ENCODE assay signal across 8 cellular contexts in the genomic region with DNA sequence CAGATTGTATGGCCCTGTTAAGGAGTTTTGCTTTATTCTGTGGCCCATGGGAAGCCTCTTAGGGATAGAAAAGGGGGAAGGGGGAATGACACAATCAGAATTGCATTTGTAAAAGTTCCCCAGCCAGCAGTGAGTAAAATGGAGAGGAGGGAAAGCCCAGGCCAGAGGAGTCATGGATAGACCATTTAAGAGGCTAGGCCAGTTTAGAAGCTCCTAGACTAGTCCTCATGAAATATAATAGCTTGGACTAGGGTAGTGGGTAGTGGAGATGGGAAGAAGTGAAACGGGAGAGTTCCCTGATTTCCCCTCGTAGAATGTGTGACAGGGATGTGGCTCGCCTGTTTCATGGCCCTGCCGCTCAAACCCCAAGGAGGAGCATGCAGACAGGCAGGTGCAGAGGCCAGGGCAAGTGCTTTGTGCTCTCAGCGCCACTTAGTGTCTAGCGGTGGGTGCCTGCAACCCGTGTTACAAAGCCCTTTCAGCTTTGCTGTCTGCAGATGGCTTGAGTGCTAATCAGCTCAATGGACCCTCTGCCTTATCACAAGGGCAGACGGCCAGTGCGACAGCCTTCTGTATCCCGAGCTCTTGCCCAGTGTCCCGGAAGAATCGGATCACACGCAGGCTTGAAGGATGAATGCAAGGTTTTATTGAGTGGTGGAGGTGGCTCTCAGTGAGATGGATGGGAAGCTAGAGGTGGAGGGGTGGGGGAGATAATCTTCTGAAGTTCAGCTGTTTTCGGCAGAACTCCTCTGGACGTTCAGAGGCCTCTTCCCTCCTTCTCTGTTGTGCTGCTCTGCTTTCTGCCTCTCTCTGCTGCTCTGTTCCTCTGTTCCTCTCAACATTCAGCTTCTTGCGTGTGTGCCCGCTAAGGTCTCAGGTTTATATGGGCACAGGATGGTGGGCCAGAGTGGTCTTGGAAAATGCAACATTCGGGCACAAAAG.
DNase-seq lines count a peak whose midpoint lies in the region; ATAC-seq, FAIRE-seq and TF ChIP-seq lines count a peak whose summit lies in the region.

No MANE protein-coding gene starts in this region.

- no peaks in the 10 kb centered on the region for H3K27me3 ChIP-seq in Caco-2 (replicated peaks; ENCODE audit: control insufficient read depth, insufficient read depth, low read length)

- no peak overlapping the region for H3K9ac ChIP-seq in kidney (ENCODE audit: low read length in 2 of 2)

- CTCF ChIA-PET in Caco-2 (lab: Charles Lee) = interaction anchor here (0.8 kb wide), 1 partner anchor 49 kb away, joined by 3 read pairs; no protein-coding TSS in a partner anchor

- no peaks in the 10 kb centered on the region for H3K4me1 ChIP-seq in Caco-2
- H3K4me1 ChIP-seq in kidney (ENCODE audit: control insufficient read depth in 1 of 2, insufficient read depth in 1 of 2, low read depth in 1 of 2, low read length in 2 of 2) = peaks cover 0 to 2% of the 10 kb centered on the region in 2 donors

- ATAC-seq in HG02678 (IDR thresholded peaks at IDR 0.05; ENCODE audit: unreplicated experiment) = peak; percentile 53

- H3K27me3 Mint-ChIP-seq in Caco-2 (ENCODE audit: insufficient read depth, unreplicated experiment) = no peaks in the 10 kb centered on the region

- H3K9me3 Mint-ChIP-seq in Caco-2 (ENCODE audit: unreplicated experiment) = no peaks in the 10 kb centered on the region

- H3K4me3 Mint-ChIP-seq in Caco-2 (ENCODE audit: unreplicated experiment) = no peak overlapping the region

- TF ChIP-seq CTCF in Caco-2 (IDR thresholded peaks at IDR 0.05; ENCODE audit: insufficient read depth in 1 of 2, low read depth in 1 of 2, low read length in 1 of 2, severe bottlenecking in 1 of 2, unreplicated experiment in 1 of 2) = peak in 1 of 2 experiments; percentile 24
- no peak for TF ChIP-seq CTCF in kidney (IDR thresholded peaks at IDR 0.05; ENCODE audit: borderline replicate concordance, extremely low read depth, insufficient read depth)

- POLR2A ChIA-PET in Caco-2 (lab: Charles Lee) = no interaction called here

- DNase-seq in Caco-2 (peak; percentile 27 to 43), NOMO-1 treated with DMSO at 0.1 percent for 48 hours (lab: John Stamatoyannopoulos, UW; ENCODE audit: unreplicated experiment) (peak; percentile 74), ecto neural progenitor cell (ENCODE audit: low spot score) (peak; percentile 83), AG20443 (ENCODE audit: low spot score) (no peak), cerebellar nuclear complex (lab: John Stamatoyannopoulos, UW) (no peak), kidney (no peak)
- peak; percentile 42 for DNase-seq in stimulated activated CD4-positive, alpha-beta T cell treated with anti-CD3 and anti-CD28 coated beads, Interleukin-1b, Interleukin-23, amount 100 ng/mL, for 48 hours

- no peak overlapping the region for H3K4me3 ChIP-seq in Caco-2 (ENCODE audit: low read depth, low read length)
- no peak overlapping the region for H3K4me3 ChIP-seq in kidney (ENCODE audit: low read length in 2 of 2)

- no peaks in the 10 kb centered on the region for H3K36me3 Mint-ChIP-seq in Caco-2 (ENCODE audit: insufficient read depth, unreplicated experiment)

- intact Hi-C loops in Caco-2 (cut with micrococcal nuclease; ENCODE audit: unreplicated experiment) = no loop called here
- intact Hi-C loops in kidney (cut with DNase I) = no loop called here

- no peak overlapping the region for H3K27ac ChIP-seq in kidney (ENCODE audit: low read depth in 2 of 2, low read length in 2 of 2)

- no peak for FAIRE-seq in kidney (lab: Jason Lieb, UNC)

- H3K9me3 ChIP-seq in Caco-2 = no peaks in the 10 kb centered on the region
- H3K9me3 ChIP-seq in kidney (ENCODE audit: control insufficient read depth in 1 of 2, low read length in 2 of 2) = no peaks in the 10 kb centered on the region

- H3K4me1 Mint-ChIP-seq in Caco-2 (ENCODE audit: low read depth, unreplicated experiment) = no peaks in the 10 kb centered on the region

- BruUV-seq in Caco-2 (replicated peaks; lab: Mats Ljungman, UMichigan) = no TSS peak

- no peak overlapping the region for H3K27ac Mint-ChIP-seq in Caco-2 (ENCODE audit: unreplicated experiment)

- no peaks in the 10 kb centered on the region for H3K36me3 ChIP-seq in Caco-2 (ENCODE audit: control insufficient read depth, insufficient read depth, low read length)
- H3K36me3 ChIP-seq in kidney (ENCODE audit: control insufficient read depth in 1 of 2, insufficient read depth in 2 of 2, low read length in 2 of 2) = no peaks in the 10 kb centered on the region

Comparison
In these comparisons a context has a peak if more than half of its experiments do, and no peak if none do; other contexts are left out.
1. DNase-seq: peak in Caco-2 (2 of 2), NOMO-1 treated with DMSO at 0.1 percent for 48 hours (single experiment), ecto neural progenitor cell (single experiment) and stimulated activated CD4-positive, alpha-beta T cell treated with anti-CD3 and anti-CD28 coated beads, Interleukin-1b, Interleukin-23, amount 100 ng/mL, for 48 hours (single experiment); none in AG20443 (single experiment), cerebellar nuclear complex (0 of 2) and kidney (single experiment).